ENCODE assay signal across 1 cellular context in the genomic region with DNA sequence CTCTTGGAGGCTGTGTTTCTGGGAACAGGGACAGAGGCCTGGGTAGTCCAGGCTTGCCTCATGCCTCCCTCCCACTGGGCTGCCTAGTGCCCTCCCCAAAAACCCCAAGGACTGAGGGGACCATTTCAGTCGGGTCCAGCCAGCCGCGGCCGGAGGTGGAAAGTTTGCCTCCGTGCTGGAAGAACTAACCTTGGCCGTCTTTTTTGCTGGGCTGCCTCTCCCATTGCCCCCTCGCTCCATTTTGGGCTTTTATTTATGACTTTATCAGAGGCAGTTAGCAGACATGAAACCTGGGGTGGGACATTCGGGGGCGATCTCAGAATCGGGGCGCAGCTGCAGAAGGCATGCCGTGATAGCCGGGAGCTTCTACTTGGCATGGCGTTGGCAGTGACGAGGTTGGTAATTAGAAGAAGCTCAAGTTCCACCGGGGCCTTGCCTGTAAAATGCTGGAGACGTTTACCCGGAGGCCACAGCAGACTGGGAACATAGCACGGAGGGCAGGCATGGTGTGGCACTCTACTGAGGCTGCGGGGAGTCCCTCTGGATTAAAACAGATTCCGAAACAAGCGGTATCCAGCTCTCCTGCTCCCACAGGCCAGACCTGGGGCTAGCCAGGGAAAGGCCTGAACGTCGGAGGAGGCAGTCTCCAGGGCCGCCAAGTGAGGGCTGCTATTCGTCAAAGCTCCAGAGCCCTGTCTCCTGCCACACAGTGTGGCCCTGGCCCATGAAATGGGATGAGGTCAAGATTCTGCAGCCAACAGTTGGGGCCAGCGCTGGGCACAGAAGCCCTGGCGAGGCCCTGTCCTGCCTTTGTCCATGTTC.
TF ChIP-seq lines count a peak whose summit lies in the region.

No MANE protein-coding gene starts in this region.

TF ChIP-seq in WTC11, 78 proteins besides CTCF, POLR2A, EP300 and RAD21 (continued from another document):
- TF ChIP-seq, protein P1, sequence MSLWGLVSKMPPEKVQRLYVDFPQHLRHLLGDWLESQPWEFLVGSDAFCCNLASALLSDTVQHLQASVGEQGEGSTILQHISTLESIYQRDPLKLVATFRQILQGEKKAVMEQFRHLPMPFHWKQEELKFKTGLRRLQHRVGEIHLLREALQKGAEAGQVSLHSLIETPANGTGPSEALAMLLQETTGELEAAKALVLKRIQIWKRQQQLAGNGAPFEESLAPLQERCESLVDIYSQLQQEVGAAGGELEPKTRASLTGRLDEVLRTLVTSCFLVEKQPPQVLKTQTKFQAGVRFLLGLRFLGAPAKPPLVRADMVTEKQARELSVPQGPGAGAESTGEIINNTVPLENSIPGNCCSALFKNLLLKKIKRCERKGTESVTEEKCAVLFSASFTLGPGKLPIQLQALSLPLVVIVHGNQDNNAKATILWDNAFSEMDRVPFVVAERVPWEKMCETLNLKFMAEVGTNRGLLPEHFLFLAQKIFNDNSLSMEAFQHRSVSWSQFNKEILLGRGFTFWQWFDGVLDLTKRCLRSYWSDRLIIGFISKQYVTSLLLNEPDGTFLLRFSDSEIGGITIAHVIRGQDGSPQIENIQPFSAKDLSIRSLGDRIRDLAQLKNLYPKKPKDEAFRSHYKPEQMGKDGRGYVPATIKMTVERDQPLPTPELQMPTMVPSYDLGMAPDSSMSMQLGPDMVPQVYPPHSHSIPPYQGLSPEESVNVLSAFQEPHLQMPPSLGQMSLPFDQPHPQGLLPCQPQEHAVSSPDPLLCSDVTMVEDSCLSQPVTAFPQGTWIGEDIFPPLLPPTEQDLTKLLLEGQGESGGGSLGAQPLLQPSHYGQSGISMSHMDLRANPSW (CRISPR knock-in tag; conservative IDR thresholded peaks at IDR 0.05; ENCODE audit: low read depth), result no peak
